In the genomic region with DNA sequence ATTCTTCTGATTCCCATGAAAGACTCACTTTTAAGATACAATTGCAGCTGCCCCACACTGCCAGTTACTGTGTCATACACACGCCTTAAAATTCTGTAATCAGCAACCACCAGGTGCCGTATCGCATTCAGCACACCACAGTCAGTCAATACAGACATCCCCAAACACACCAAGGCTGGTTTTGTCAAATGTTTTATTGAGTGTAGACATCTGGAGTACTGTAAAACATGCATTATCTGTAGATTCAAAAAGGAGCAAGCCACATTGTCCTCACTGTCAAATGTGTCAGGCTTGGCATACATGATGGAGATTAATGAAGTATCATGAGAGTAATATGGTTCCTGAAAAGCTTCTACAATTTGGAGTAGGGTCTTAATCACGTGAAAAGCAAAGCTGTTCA, we compare ENCODE assay signal across 21 cellular contexts.
A peak's percentile ranks its signal among the peaks of the same experiment; 100 is the strongest.
DNase-seq lines count a peak whose midpoint lies in the region; ATAC-seq, FAIRE-seq and TF ChIP-seq lines count a peak whose summit lies in the region.
"Had no signal": no experiment of that assay in that cellular context is flagged by ENCODE, and none has a peak within 500 bp of the region (broad histone marks: within the 10 kb centered on the region; RNA-seq: fewer than 3 reads in every experiment).

No MANE protein-coding gene starts in this region.

- no peak for ATAC-seq in IMR-90 (ENCODE audit: low read depth)
- ATAC-seq in Panc1 = no peak
- ATAC-seq in left lobe of liver = no peak
- ATAC-seq in naive thymus-derived CD8-positive, alpha-beta T cell = no peak
- ATAC-seq: T-helper 17 cell had no signal

- WGBS in IMR-90 (ENCODE audit: extremely low coverage in 2 of 2, insufficient read length in 1 of 2), 2 experiments = 80% methylated on average over 1 of the region's 4 CpGs; no CpG with 5 or more reads in 1 of the 2 experiments
- WGBS in thyroid gland, 2 donors = 97 to 98% methylated on average over 4 of the region's 4 CpGs

- H3K36me3 ChIP-seq in IMR-90 (ENCODE audit: control insufficient read depth, insufficient read depth, low read length) = peaks cover 7% of the 10 kb centered on the region
- H3K36me3 ChIP-seq in Panc1 (ENCODE audit: control insufficient read depth, insufficient read depth, low read length) = peaks cover 3% of the 10 kb centered on the region
- H3K36me3 ChIP-seq in endothelial cell of umbilical vein (ENCODE audit: control insufficient read depth in 2 of 2, extremely low read depth in 1 of 2, insufficient read depth in 2 of 2, low read length in 2 of 2) = peaks cover 0 to 3% of the 10 kb centered on the region in 2 experiments
- no peaks in the 10 kb centered on the region for H3K36me3 ChIP-seq in thyroid gland

- TF ChIP-seq RAD21 in IMR-90 (IDR thresholded peaks at IDR 0.05; ENCODE audit: low read length) = no peak

- H3K4me3 ChIP-seq in IMR-90 (ENCODE audit: insufficient read depth, low read depth, low read length) (no peak overlapping the region), Panc1 (ENCODE audit: low read depth in 2 of 2, low read length in 2 of 2) (no peak overlapping the region), endothelial cell of umbilical vein (replicated peaks in 1 of 3; ENCODE audit: insufficient read depth in 1 of 3, low read depth in 1 of 3, low read length in 3 of 3) (no peak overlapping the region), thyroid gland (replicated peaks in 1 of 3) (no peak overlapping the region)
- H3K4me3 ChIP-seq: SJCRH30 had no signal

- POLR2A ChIA-PET in IMR-90 (lab: Charles Lee; ENCODE audit: unreplicated experiment) (no interaction called here), Panc1 (lab: Charles Lee) (no interaction called here), endothelial cell of umbilical vein (lab: Charles Lee) (no interaction called here)
- POLR2A ChIA-PET in naive thymus-derived CD8-positive, alpha-beta T cell (lab: Charles Lee) = no interaction called here

- dilution Hi-C loops in IMR-90 (cut with HindIII; ENCODE audit: low sequenced_read_pairs, unreplicated experiment) (no loop called here), endothelial cell of umbilical vein (cut with MboI; ENCODE audit: extremely low pct_ligation_motif_present, low sequenced_read_pairs) (no loop called here)

- no peak overlapping the region for H3K9ac ChIP-seq in IMR-90 (ENCODE audit: low read depth, low read length)
- H3K9ac ChIP-seq in endothelial cell of umbilical vein (replicated peaks; ENCODE audit: extremely low read depth, insufficient read depth, low read length) = no peak overlapping the region

- H3K27me3 Mint-ChIP-seq in naive thymus-derived CD8-positive, alpha-beta T cell = no peaks in the 10 kb centered on the region
- H3K27me3 Mint-ChIP-seq: CD4-positive, alpha-beta memory T cell; T-helper 17 cell had no signal

- no peak overlapping the region for H3K18ac ChIP-seq in IMR-90 (ENCODE audit: low read depth, low read length)

- no peak overlapping the region for H3K27ac ChIP-seq in IMR-90 (ENCODE audit: insufficient read depth, low read length)
- H3K27ac ChIP-seq in Panc1 (ENCODE audit: low read length) = no peak overlapping the region
- no peak overlapping the region for H3K27ac ChIP-seq in endothelial cell of umbilical vein (ENCODE audit: insufficient read depth, low read depth, low read length)
- H3K27ac ChIP-seq in thyroid gland = no peak overlapping the region
- H3K27ac ChIP-seq: SJCRH30 had no signal

- no peak overlapping the region for H2AK9ac ChIP-seq in IMR-90 (replicated peaks; ENCODE audit: low read depth, low read length, poor library complexity)

- no peaks in the 10 kb centered on the region for H3K79me2 ChIP-seq in endothelial cell of umbilical vein (ENCODE audit: control insufficient read depth, insufficient read depth, low read length)

- H3K4me1 ChIP-seq in IMR-90 (ENCODE audit: control insufficient read depth, insufficient read depth, low read length) = no peaks in the 10 kb centered on the region
- H3K4me1 ChIP-seq in Panc1 (ENCODE audit: control insufficient read depth, insufficient read depth, low read length) = no peaks in the 10 kb centered on the region
- no peaks in the 10 kb centered on the region for H3K4me1 ChIP-seq in endothelial cell of umbilical vein (ENCODE audit: control insufficient read depth, extremely low read depth, insufficient read depth, low read length)
- H3K4me1 ChIP-seq in thyroid gland = peaks cover 40% of the 10 kb centered on the region in 2 donors
- H3K4me1 ChIP-seq: SJCRH30 had no signal

- BruUV-seq in IMR-90 (replicated peaks; lab: Mats Ljungman, UMichigan) (TSS peak; percentile 64), Panc1 (replicated peaks; lab: Mats Ljungman, UMichigan) (TSS peak; percentile 77), endothelial cell of umbilical vein (replicated peaks; lab: Mats Ljungman, UMichigan) (TSS peak; percentile 82)

- no peak overlapping the region for H2BK15ac ChIP-seq in IMR-90 (ENCODE audit: low read depth, low read length)

- no peaks in the 10 kb centered on the region for H3K27me3 ChIP-seq in IMR-90 (ENCODE audit: control insufficient read depth, insufficient read depth, low read length)
- no peaks in the 10 kb centered on the region for H3K27me3 ChIP-seq in Panc1 (ENCODE audit: control insufficient read depth, insufficient read depth, low read length)
- H3K27me3 ChIP-seq in endothelial cell of umbilical vein (ENCODE audit: control insufficient read depth in 2 of 2, insufficient read depth in 2 of 2, low read length in 2 of 2) = no peaks in the 10 kb centered on the region
- no peaks in the 10 kb centered on the region for H3K27me3 ChIP-seq in thyroid gland
- H3K27me3 ChIP-seq: SJCRH30 had no signal

- H3K4me1 Mint-ChIP-seq in naive thymus-derived CD8-positive, alpha-beta T cell = peaks cover 0 to 2% (median 0%) of the 10 kb centered on the region in 4 donors
- H3K4me1 Mint-ChIP-seq: CD4-positive, alpha-beta memory T cell; T-helper 17 cell had no signal

- H2AFZ ChIP-seq in IMR-90 (replicated peaks; ENCODE audit: low read length, poor library complexity) (no peak overlapping the region), endothelial cell of umbilical vein (ENCODE audit: low read depth, low read length) (no peak overlapping the region)

- no peak for FAIRE-seq in endothelial cell of umbilical vein (lab: Jason Lieb, UNC)
- FAIRE-seq: D721Med had no signal

- H3K4ac ChIP-seq in IMR-90 (ENCODE audit: low read depth, low read length) = no peak overlapping the region

- no peak overlapping the region for H3K4me3 Mint-ChIP-seq in naive thymus-derived CD8-positive, alpha-beta T cell
- H3K4me3 Mint-ChIP-seq: CD4-positive, alpha-beta memory T cell; T-helper 17 cell had no signal

- H2BK20ac ChIP-seq in IMR-90 (ENCODE audit: low read depth, low read length) = no peak overlapping the region

- H3K23ac ChIP-seq in IMR-90 (ENCODE audit: low read depth, low read length) = no peak overlapping the region

- H2AK5ac ChIP-seq in IMR-90 (ENCODE audit: low read depth, low read length) = no peak overlapping the region

- no peak overlapping the region for H4K8ac ChIP-seq in IMR-90 (ENCODE audit: low read depth in 2 of 2, low read length in 2 of 2)

- in situ Hi-C loops in IMR-90 (cut with MboI; ENCODE audit: low sequenced_read_pairs) (loop anchor here (25.0 kb wide), 1 partner anchor 663 kb away; no protein-coding TSS in a partner anchor), Panc1 (cut with HindIII; ENCODE audit: low pct_unique_long_range_greater_than_20kb, low sequenced_read_pairs) (no loop called here)

- DNase-seq in NCI-H146 (lab: John Stamatoyannopoulos, UW) (peak; percentile 6), NCI-H146 treated with DMSO at 0.1 percent for 48 hours (lab: John Stamatoyannopoulos, UW; ENCODE audit: unreplicated experiment) (no peak), IMR-90 (no peak), Panc1 (ENCODE audit: low read depth, low spot score) (no peak), endothelial cell of umbilical vein (ENCODE audit: low read depth, low spot score) (no peak), left lobe of liver (ENCODE audit: low spot score) (no peak), thyroid gland (no peak)
- no peak for DNase-seq in naive thymus-derived CD8-positive, alpha-beta T cell
- DNase-seq: 8988T; CD4-positive, alpha-beta memory T cell; DMS79 treated with DMSO at 0.1 percent for 48 hours; HCEC 1CT; Karpas-422; MM.1S; NCI-H1092 treated with DMSO at 0.1 percent for 48 hours; NCI-H2081 treated with DMSO at 0.1 percent for 48 hours; NCI-H226; NCI-H524 treated with DMSO at 0.1 percent for 48 hours; SJCRH30; T-helper 17 cell had no signal

- no peak for TF ChIP-seq POLR2A in IMR-90 (IDR thresholded peaks at IDR 0.05; ENCODE audit: low read depth, low read length)
- no peak for TF ChIP-seq POLR2A in endothelial cell of umbilical vein (IDR thresholded peaks at IDR 0.05; ENCODE audit: low read depth, low read length)
- no peak for TF ChIP-seq POLR2A in thyroid gland (IDR thresholded peaks at IDR 0.05)

- H3K27ac Mint-ChIP-seq in naive thymus-derived CD8-positive, alpha-beta T cell = no peak overlapping the region
- H3K27ac Mint-ChIP-seq: CD4-positive, alpha-beta memory T cell; T-helper 17 cell had no signal

- TF ChIP-seq CTCF in IMR-90 (conservative IDR thresholded peaks at IDR 0.05; ENCODE audit: low read depth, low read length) = no peak
- no peak for TF ChIP-seq CTCF in Panc1 (IDR thresholded peaks at IDR 0.05)
- TF ChIP-seq CTCF in endothelial cell of umbilical vein (IDR thresholded peaks at IDR 0.05; ENCODE audit: extremely low read depth in 1 of 2, insufficient read depth in 1 of 2, low read depth in 1 of 2, low read length in 2 of 2) = no peak
- no peak for TF ChIP-seq CTCF in thyroid gland (IDR thresholded peaks at IDR 0.05)

- CTCF ChIA-PET in IMR-90 (lab: Yijun Ruan, JAX) = no interaction called here
- CTCF ChIA-PET in Panc1 (lab: Charles Lee) = no interaction called here
- CTCF ChIA-PET in endothelial cell of umbilical vein (lab: Charles Lee) = no interaction called here

- H3K9me3 ChIP-seq in IMR-90 (ENCODE audit: control insufficient read depth, insufficient read depth, low read length) (no peaks in the 10 kb centered on the region), Panc1 (ENCODE audit: control insufficient read depth, insufficient read depth, low read depth, low read length) (no peaks in the 10 kb centered on the region), endothelial cell of umbilical vein (replicated peaks; ENCODE audit: control insufficient read depth, insufficient read depth, low read length) (no peaks in the 10 kb centered on the region), thyroid gland (no peaks in the 10 kb centered on the region)
- H3K9me3 ChIP-seq: SJCRH30 had no signal

- peaks cover 2 to 14% (median 4%) of the 10 kb centered on the region in 3 donors for H3K36me3 Mint-ChIP-seq in naive thymus-derived CD8-positive, alpha-beta T cell

- no peak overlapping the region for H4K5ac ChIP-seq in IMR-90 (ENCODE audit: low read depth, low read length)

- no peak overlapping the region for H3K56ac ChIP-seq in IMR-90 (ENCODE audit: extremely low read depth, insufficient read depth, low read length)

- H2BK5ac ChIP-seq in IMR-90 (ENCODE audit: low read depth, low read length, poor library complexity, severe bottlenecking) = no peak overlapping the region

- H3K9me1 ChIP-seq in IMR-90 (ENCODE audit: insufficient read depth, low read length) (peaks cover 3% of the 10 kb centered on the region), endothelial cell of umbilical vein (replicated peaks; ENCODE audit: control insufficient read depth, extremely low read depth, insufficient read depth, low read length) (no peaks in the 10 kb centered on the region)

- H3K9me3 Mint-ChIP-seq in naive thymus-derived CD8-positive, alpha-beta T cell = no peaks in the 10 kb centered on the region
- H3K9me3 Mint-ChIP-seq: CD4-positive, alpha-beta memory T cell had no signal

- H2BK120ac ChIP-seq in IMR-90 (ENCODE audit: low read depth, low read length) = no peak overlapping the region

- H3K4me2 ChIP-seq in IMR-90 (ENCODE audit: low read depth, low read length) (no peak overlapping the region), endothelial cell of umbilical vein (ENCODE audit: insufficient read depth, low read length) (no peak overlapping the region)

- intact Hi-C loops in IMR-90 (cut with micrococcal nuclease) (no loop called here), Panc1 (cut with micrococcal nuclease; ENCODE audit: unreplicated experiment) (no loop called here), endothelial cell of umbilical vein (cut with micrococcal nuclease) (no loop called here), thyroid gland (cut with DNase I) (no loop called here)

- H3K79me1 ChIP-seq in IMR-90 (ENCODE audit: low read depth in 1 of 2, low read length in 2 of 2) = no peaks in the 10 kb centered on the region; a peak in 1 of 4 replicates

- H4K91ac ChIP-seq in IMR-90 (ENCODE audit: insufficient read depth, low read depth, low read length) = no peak overlapping the region

- no peaks in the 10 kb centered on the region for H4K20me1 ChIP-seq in IMR-90 (ENCODE audit: insufficient read depth, low read length)
- no peaks in the 10 kb centered on the region for H4K20me1 ChIP-seq in endothelial cell of umbilical vein (replicated peaks; ENCODE audit: control insufficient read depth, extremely low read depth, insufficient read depth, low read length)

- H3K14ac ChIP-seq in IMR-90 (replicated peaks; ENCODE audit: low read depth, low read length) = no peak overlapping the region
